ENCODE assay signal across 9 cellular contexts in genomic region chr4:146340798-146341197, GRCh38.
DNase-seq lines count a peak whose midpoint lies in the region; TF ChIP-seq lines count a peak whose summit lies in the region.
"Had no signal": no experiment of that assay in that cellular context is flagged by ENCODE, and none has a peak within 500 bp of the region (broad histone marks: within the 10 kb centered on the region; RNA-seq: fewer than 3 reads in every experiment).

No MANE protein-coding gene starts in this region.

- no peaks in the 10 kb centered on the region for H3K9me3 Mint-ChIP-seq in nephron

- H3K4me3 ChIP-seq in astrocyte of the spinal cord (ENCODE audit: low read depth, low read length) (no peak overlapping the region), suprapubic skin (no peak overlapping the region)
- H3K4me3 ChIP-seq: uterus had no signal

- no peak overlapping the region for H3K27ac Mint-ChIP-seq in nephron

- peak; percentile 47 for DNase-seq in EH (ENCODE audit: low read depth)
- peak; percentile 12 for DNase-seq in HT-29 (ENCODE audit: low spot score)
- peak; percentile 56 for DNase-seq in astrocyte of the spinal cord (ENCODE audit: low read depth, low spot score)
- DNase-seq in foreskin melanocyte = no peak
- no peak for DNase-seq in suprapubic skin (ENCODE audit: low spot score in 2 of 2)
- no peak for DNase-seq in effector CD4-positive, alpha-beta T cell
- no peak for DNase-seq in activated CD8-positive, alpha-beta memory T cell treated with anti-CD3 and anti-CD28 coated beads, Interleukin-2, amount 50 U/mL, for 4 hours
- DNase-seq: uterus had no signal

- no peaks in the 10 kb centered on the region for H3K27me3 ChIP-seq in suprapubic skin
- H3K27me3 ChIP-seq: uterus had no signal

- TF ChIP-seq POLR2A in suprapubic skin (IDR thresholded peaks at IDR 0.05) = no peak

- H3K4me1 ChIP-seq in suprapubic skin = peaks cover 8% of the 10 kb centered on the region
- H3K4me1 ChIP-seq: uterus had no signal

- no peaks in the 10 kb centered on the region for H3K4me1 Mint-ChIP-seq in nephron

- H3K36me3 Mint-ChIP-seq in nephron (ENCODE audit: low read depth) = no peaks in the 10 kb centered on the region

- no peak overlapping the region for H3K27ac ChIP-seq in suprapubic skin
- H3K27ac ChIP-seq: uterus had no signal

- H3K36me3 ChIP-seq in suprapubic skin = no peaks in the 10 kb centered on the region
- H3K36me3 ChIP-seq: uterus had no signal

- no peak overlapping the region for H3K4me3 Mint-ChIP-seq in nephron

- no peaks in the 10 kb centered on the region for H3K27me3 Mint-ChIP-seq in nephron (ENCODE audit: low read depth)

- TF ChIP-seq CTCF in astrocyte of the spinal cord (IDR thresholded peaks at IDR 0.05; ENCODE audit: low read depth, low read length) (peak; percentile 40), nephron (IDR thresholded peaks at IDR 0.05; ENCODE audit: unreplicated experiment in 3 of 3) (peak; percentile 46 to 62 (median 55)), suprapubic skin (IDR thresholded peaks at IDR 0.05) (no peak)

- no peaks in the 10 kb centered on the region for H3K9me3 ChIP-seq in suprapubic skin
- H3K9me3 ChIP-seq: uterus had no signal

- TF ChIP-seq EP300 in suprapubic skin (IDR thresholded peaks at IDR 0.05) = no peak

- in situ Hi-C loops in astrocyte of the spinal cord (cut with HindIII; ENCODE audit: low sequenced_read_pairs) = no loop called here

Comparison
In these comparisons a context has a peak if more than half of its experiments do, and no peak if none do; other contexts are left out.
1. DNase-seq: peak in EH (single experiment), HT-29 (single experiment) and astrocyte of the spinal cord (single experiment); none in foreskin melanocyte (single experiment), suprapubic skin (0 of 2), effector CD4-positive, alpha-beta T cell (single experiment) and activated CD8-positive, alpha-beta memory T cell treated with anti-CD3 and anti-CD28 coated beads, Interleukin-2, amount 50 U/mL, for 4 hours (single experiment).
2. CTCF ChIP-seq: peak in astrocyte of the spinal cord (single experiment) and nephron (3 of 3); none in suprapubic skin (0 of 2).